13 cellular contexts compared by ENCODE assay signal in the genomic region with DNA sequence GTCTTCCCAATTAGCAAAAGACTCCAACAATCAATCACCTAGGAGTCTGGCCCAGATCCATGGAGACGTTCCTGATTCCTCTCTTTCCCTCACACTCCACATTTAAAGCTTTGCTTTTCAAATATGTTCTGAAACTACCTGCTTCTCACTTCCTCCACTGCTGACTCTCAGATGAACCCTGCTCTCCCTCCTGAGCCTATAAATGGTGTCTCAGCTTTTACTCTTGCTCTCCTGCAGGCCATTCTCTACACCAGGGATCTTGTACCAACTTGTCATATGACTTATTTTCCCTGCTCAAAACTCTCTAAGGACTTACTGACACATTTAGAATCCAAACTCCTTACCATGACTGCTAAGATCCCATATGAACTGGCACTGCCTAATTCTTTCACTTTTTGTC.
DNase-seq lines count a peak whose midpoint lies in the region; ATAC-seq, FAIRE-seq and TF ChIP-seq lines count a peak whose summit lies in the region.
"Had no signal": no experiment of that assay in that cellular context is flagged by ENCODE, and none has a peak within 500 bp of the region (broad histone marks: within the 10 kb centered on the region; RNA-seq: fewer than 3 reads in every experiment).

No MANE protein-coding gene starts in this region.

- H3K27me3 Mint-ChIP-seq in nephron progenitor cell (ENCODE audit: low read depth, poor library complexity): no peaks in the 10 kb centered on the region
- H3K27me3 Mint-ChIP-seq in activated T-cell treated with anti-CD3 and anti-CD28 coated beads, Interleukin-2, amount 50 U/mL, for 72 hours (ENCODE audit: low read depth): no peaks in the 10 kb centered on the region
- H3K27me3 Mint-ChIP-seq: activated CD8-positive, alpha-beta memory T cell treated with anti-CD3 and anti-CD28 coated beads, Interleukin-2, amount 10 ng/mL, durations not matched to agents 7 days and 5 days; brain had no signal

- FAIRE-seq in GM19239 (lab: Jason Lieb, UNC) (peak; percentile 98), D721Med (lab: Jason Lieb, UNC) (no peak)

- no peaks in the 10 kb centered on the region for H3K9me3 Mint-ChIP-seq in nephron progenitor cell
- peaks cover 0 to under 1% of the 10 kb centered on the region in 2 donors for H3K9me3 Mint-ChIP-seq in activated T-cell treated with anti-CD3 and anti-CD28 coated beads, Interleukin-2, amount 50 U/mL, for 72 hours
- H3K9me3 Mint-ChIP-seq: brain had no signal

- H3K4me3 Mint-ChIP-seq in nephron progenitor cell: no peak overlapping the region
- H3K4me3 Mint-ChIP-seq in activated T-cell treated with anti-CD3 and anti-CD28 coated beads, Interleukin-2, amount 50 U/mL, for 72 hours: no peak overlapping the region
- H3K4me3 Mint-ChIP-seq: activated CD8-positive, alpha-beta memory T cell treated with anti-CD3 and anti-CD28 coated beads, Interleukin-2, amount 10 ng/mL, durations not matched to agents 7 days and 5 days; brain had no signal

- no peak for DNase-seq in GM19239 (ENCODE audit: insufficient read length, low spot score)
- no peak for DNase-seq in nephron progenitor cell
- DNase-seq in GF-D8 (lab: John Stamatoyannopoulos, UW): no peak
- DNase-seq in D721Med (ENCODE audit: insufficient read length, low spot score): no peak
- no peak for DNase-seq in activated T-cell treated with anti-CD3 and anti-CD28 coated beads, Interleukin-2, amount 50 U/mL, for 72 hours
- DNase-seq: activated CD8-positive, alpha-beta memory T cell treated with anti-CD3 and anti-CD28 coated beads, Interleukin-2, amount 10 ng/mL, durations not matched to agents 7 days and 5 days; EL; esophagus squamous epithelium; occipital lobe; stimulated activated CD4-positive, alpha-beta T cell treated with anti-CD3 and anti-CD28 coated beads, Interleukin-4, amount 100 ng/mL, for 1 hour had no signal

- peak overlapping the region; percentile 1 for H3K27ac Mint-ChIP-seq in nephron progenitor cell
- H3K27ac Mint-ChIP-seq in activated T-cell treated with anti-CD3 and anti-CD28 coated beads, Interleukin-2, amount 50 U/mL, for 72 hours: no peak overlapping the region
- H3K27ac Mint-ChIP-seq: activated CD8-positive, alpha-beta memory T cell treated with anti-CD3 and anti-CD28 coated beads, Interleukin-2, amount 10 ng/mL, durations not matched to agents 7 days and 5 days had no signal

- ATAC-seq in HG02588 (IDR thresholded peaks at IDR 0.05; ENCODE audit: unreplicated experiment) (peak; percentile 53), HG03439 (IDR thresholded peaks at IDR 0.05; ENCODE audit: unreplicated experiment) (peak; percentile 47)
- no peak for ATAC-seq in activated T-cell treated with anti-CD3 and anti-CD28 coated beads, Interleukin-2, amount 50 U/mL, for 72 hours (replicated peaks in 1 of 2)
- ATAC-seq: activated CD8-positive, alpha-beta memory T cell treated with anti-CD3 and anti-CD28 coated beads, Interleukin-2, amount 10 ng/mL, durations not matched to agents 7 days and 5 days had no signal

- H3K36me3 Mint-ChIP-seq in nephron progenitor cell (ENCODE audit: low read depth): no peaks in the 10 kb centered on the region
- no peaks in the 10 kb centered on the region for H3K36me3 Mint-ChIP-seq in activated T-cell treated with anti-CD3 and anti-CD28 coated beads, Interleukin-2, amount 50 U/mL, for 72 hours (ENCODE audit: insufficient read depth in 2 of 2)
- H3K36me3 Mint-ChIP-seq: activated CD8-positive, alpha-beta memory T cell treated with anti-CD3 and anti-CD28 coated beads, Interleukin-2, amount 10 ng/mL, durations not matched to agents 7 days and 5 days; brain had no signal

- TF ChIP-seq CTCF in nephron progenitor cell (IDR thresholded peaks at IDR 0.05) (no peak), D721Med (IDR thresholded peaks at IDR 0.05; ENCODE audit: insufficient read depth, missing control alignments) (no peak)

- H3K4me1 Mint-ChIP-seq in nephron progenitor cell: no peaks in the 10 kb centered on the region
- H3K4me1 Mint-ChIP-seq in activated T-cell treated with anti-CD3 and anti-CD28 coated beads, Interleukin-2, amount 50 U/mL, for 72 hours (ENCODE audit: low read depth): no peaks in the 10 kb centered on the region
- H3K4me1 Mint-ChIP-seq: activated CD8-positive, alpha-beta memory T cell treated with anti-CD3 and anti-CD28 coated beads, Interleukin-2, amount 10 ng/mL, durations not matched to agents 7 days and 5 days; brain had no signal

Comparison
In these comparisons a context has a peak if more than half of its experiments do, and no peak if none do; other contexts are left out.
1. ATAC-seq: peak in HG02588 (single experiment) and HG03439 (single experiment); none in activated T-cell treated with anti-CD3 and anti-CD28 coated beads, Interleukin-2, amount 50 U/mL, for 72 hours (0 of 2).